In genomic region chr20:40797425-40797824, GRCh38 we compare ENCODE assay signal across 1 cellular context.
TF ChIP-seq lines count a peak whose summit lies in the region.

No MANE protein-coding gene starts in this region.

TF ChIP-seq in GM23338, 12 proteins besides CTCF, POLR2A, EP300 and RAD21 (continued from another document):
- TF ChIP-seq ZNF462 (CRISPR knock-in tag; IDR thresholded peaks at IDR 0.05) (no peak), NANOG (IDR thresholded peaks at IDR 0.05; ENCODE audit: borderline replicate concordance) (no peak)
